Comparison of ENCODE assay signal across 8 cellular contexts in the genomic region with DNA sequence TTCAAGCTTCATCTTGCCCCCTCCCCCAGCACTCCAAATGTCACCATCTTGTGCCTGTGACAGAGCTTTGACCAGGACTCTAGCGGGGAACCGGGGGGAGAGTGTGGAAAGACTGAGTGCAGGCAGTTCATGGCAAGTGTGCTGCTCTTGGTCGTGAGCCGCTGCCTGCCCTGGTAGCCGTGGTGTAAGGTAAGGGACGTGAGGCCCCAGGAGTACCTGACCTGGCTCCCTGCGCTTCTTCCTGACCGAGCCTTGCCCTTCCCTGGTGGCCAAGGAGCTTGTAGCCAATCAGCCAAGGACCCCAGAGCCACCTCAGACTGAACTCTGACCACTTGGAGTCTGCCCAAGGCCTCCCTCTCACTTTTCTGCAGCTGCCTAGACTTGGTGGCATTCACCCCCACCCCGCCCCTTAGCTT. TPM values are rescaled to one million over a fixed set of nuclear protein-coding genes. Genes with fewer than 3 reads are reported as not detected.
DNase-seq lines count a peak whose midpoint lies in the region; ATAC-seq and TF ChIP-seq lines count a peak whose summit lies in the region.

No MANE protein-coding gene starts in this region.

- H3K4me3 ChIP-seq in AG04449 (ENCODE audit: low read depth, low read length) (peak overlapping the region; percentile 90), MG63 (peak overlapping the region; percentile 86), muscle layer of duodenum (ENCODE audit: low read depth in 1 of 2, low read length in 2 of 2) (peak overlapping the region; percentile 56 to 79)

- TF ChIP-seq CTCF in AG04449 (IDR thresholded peaks at IDR 0.05; ENCODE audit: insufficient read depth, low read length, missing control alignments), result no peak

- peaks cover 9 to 36% of the 10 kb centered on the region in 2 donors for H3K4me1 ChIP-seq in muscle layer of duodenum (ENCODE audit: control insufficient read depth in 1 of 2, insufficient read depth in 2 of 2, low read length in 2 of 2)

- H3K27me3 ChIP-seq in MG63 (no peaks in the 10 kb centered on the region), muscle layer of duodenum (ENCODE audit: low read depth, low read length) (no peaks in the 10 kb centered on the region)

- no peaks in the 10 kb centered on the region for H3K9me3 ChIP-seq in MG63
- no peaks in the 10 kb centered on the region for H3K9me3 ChIP-seq in muscle layer of duodenum (ENCODE audit: control insufficient read depth in 1 of 2, low read length in 2 of 2)

- no peak for DNase-seq in AG04449 (ENCODE audit: low read depth, low spot score)
- DNase-seq in MG63, result no peak
- peak in 1 of 61 donors; percentile 59 for DNase-seq in caudate nucleus (lab: John Stamatoyannopoulos, UW)
- no peak for DNase-seq in NCI-H128 (lab: John Stamatoyannopoulos, UW; ENCODE audit: unreplicated experiment)
- no peak for DNase-seq in NCI-H2196 treated with DMSO at 0.1 percent for 48 hours (lab: John Stamatoyannopoulos, UW; ENCODE audit: unreplicated experiment)

- H3K36me3 ChIP-seq in MG63 (no peaks in the 10 kb centered on the region; the same call in 1 of the 2 replicates), muscle layer of duodenum (ENCODE audit: control insufficient read depth in 1 of 2, insufficient read depth in 2 of 2, low read length in 2 of 2) (no peaks in the 10 kb centered on the region)

- POLR2A ChIA-PET in AG04449 (lab: Yijun Ruan, JAX), result no interaction called here

- CTCF ChIA-PET in AG04449 (lab: Yijun Ruan, JAX), result interaction anchor here (0.7 to 24.6 kb wide), 7 partner anchors 15 to 494 kb away, joined by 3 to 498 read pairs (median 4); no protein-coding TSS in a partner anchor

- peak overlapping the region; percentile 62 for H3K27ac ChIP-seq in caudate nucleus (ENCODE audit: low read depth, low read length)
- H3K27ac ChIP-seq in muscle layer of duodenum (ENCODE audit: low read length), result peak overlapping the region; percentile 67

- ATAC-seq in HG03439 (IDR thresholded peaks at IDR 0.05; ENCODE audit: unreplicated experiment) (no peak), GM18868 (IDR thresholded peaks at IDR 0.05; ENCODE audit: unreplicated experiment) (no peak)

RNA-seq across cellular contexts. Expression of gene DGKZ, which starts 1.3 kb away (rescaled TPM):
- total RNA-seq in MG63 (2014; rRNA removed; shearing (Covaris generic); ENCODE audit: low replicate concordance), result 33.4 and 45.4 TPM in 2 replicates

RNA-seq across cellular contexts. Expression of gene MDK, which starts 32.9 kb away (rescaled TPM):
- total RNA-seq in MG63 (2014; rRNA removed; shearing (Covaris generic); ENCODE audit: low replicate concordance), result 0.82 and 2.8 TPM in 2 replicates

RNA-seq across cellular contexts. Expression of gene CHRM4, which starts 43.0 kb away (rescaled TPM):
- total RNA-seq in MG63 (2014; rRNA removed; shearing (Covaris generic); ENCODE audit: low replicate concordance), result not detected in 2 replicates
